Comparison of ENCODE assay signal across 28 cellular contexts in genomic region chr10:13036841-13037240, GRCh38.
"Had no signal": no experiment of that assay in that cellular context is flagged by ENCODE, and none has a peak within 500 bp of the region (broad histone marks: within the 10 kb centered on the region; RNA-seq: fewer than 3 reads in every experiment).

No MANE protein-coding gene starts in this region.

- DNase-seq: stimulated activated CD4-positive, alpha-beta T cell treated with anti-CD3 and anti-CD28 coated beads, Interleukin-2, amount 100 ng/mL, for 48 hours; stimulated activated CD4-positive, alpha-beta T cell treated with anti-CD3 and anti-CD28 coated beads, Interleukin-4, amount 100 ng/mL, for 1 hour; stimulated activated CD4-positive, alpha-beta T cell treated with anti-CD3 and anti-CD28 coated beads, Interleukin-4, amount 100 ng/mL, for 24 hours; stimulated activated CD4-positive, alpha-beta T cell treated with anti-CD3 and anti-CD28 coated beads, Interleukin-4, amount 100 ng/mL, for 4 hours; stimulated activated CD8-positive, alpha-beta memory T cell treated with anti-CD3 and anti-CD28 coated beads, Interleukin-4, amount 100 ng/mL, for 48 hours; stimulated activated naive B cell treated with anti-CD40 and anti-IgM and Interleukin-4, amounts not matched to agents 10 μg/mL and 1 μg/mL and 100 μg/mL, for 72 hours; stimulated activated naive CD4-positive, alpha-beta T cell; stimulated activated naive CD4-positive, alpha-beta T cell treated with Interleukin-2 at 50 U/mL for 16 hours; stimulated activated naive CD8-positive, alpha-beta T cell treated with anti-CD3 and anti-CD28 coated beads, Interleukin-15, amount 100 ng/mL, for 72 hours; stimulated activated naive CD8-positive, alpha-beta T cell treated with anti-CD3 and anti-CD28 coated beads, Interleukin-15, Interleukin-2, amounts not matched to agents 100 U/mL and 50 U/mL, for 24 hours; stomach; substantia nigra; testis; thyroid gland; tibial artery; transverse colon; trophoblast cell; upper lobe of left lung; upper lobe of right lung; uterus had no signal

- H3K27me3 Mint-ChIP-seq: stimulated activated naive CD8-positive, alpha-beta T cell treated with anti-CD3 and anti-CD28 coated beads, Interleukin-15, amount 100 ng/mL, for 72 hours; type B pancreatic cell had no signal

- H3K9me3 ChIP-seq: stomach, suprapubic skin, testis, thoracic aorta, thyroid gland, tibial artery, tibial nerve, transverse colon, upper lobe of left lung, upper lobe of right lung, uterus, vagina had no signal

- H3K4me1 Mint-ChIP-seq: stimulated activated effector memory CD8-positive, alpha-beta T cell treated with anti-CD3 and anti-CD28 coated beads, Interleukin-12 subunit alpha, Interleukin-12 subunit beta, amount 100 ng/mL, for 72 hours; stimulated activated memory B cell treated with anti-CD40 and anti-IgM and Interleukin-4, amounts not matched to agents 10 μg/mL and 1 μg/mL and 100 μg/mL, for 72 hours; stimulated activated naive B cell treated with anti-CD40 and anti-IgM and Interleukin-4, amounts not matched to agents 10 μg/mL and 1 μg/mL and 100 μg/mL, for 72 hours; stimulated activated naive CD8-positive, alpha-beta T cell treated with anti-CD3 and anti-CD28 coated beads, Interleukin-15, amount 100 ng/mL, for 72 hours had no signal

- ATAC-seq: stimulated activated effector memory CD8-positive, alpha-beta T cell treated with anti-CD3 and anti-CD28 coated beads, Interleukin-12 subunit alpha, Interleukin-12 subunit beta, amount 100 ng/mL, for 72 hours; stimulated activated memory B cell treated with anti-CD40 and anti-IgM and Interleukin-4, amounts not matched to agents 10 μg/mL and 1 μg/mL and 100 μg/mL, for 72 hours; stimulated activated naive B cell treated with anti-CD40 and anti-IgM and Interleukin-4, amounts not matched to agents 10 μg/mL and 1 μg/mL and 100 μg/mL, for 72 hours; stimulated activated naive CD8-positive, alpha-beta T cell treated with anti-CD3 and anti-CD28 coated beads, Interleukin-15, amount 100 ng/mL, for 72 hours; stimulated activated naive CD8-positive, alpha-beta T cell treated with anti-CD3 and anti-CD28 coated beads, Interleukin-15, Interleukin-2, amounts not matched to agents 100 U/mL and 50 U/mL, for 24 hours; upper lobe of right lung had no signal

- H3K4me3 Mint-ChIP-seq: stimulated activated effector memory CD8-positive, alpha-beta T cell treated with anti-CD3 and anti-CD28 coated beads, Interleukin-12 subunit alpha, Interleukin-12 subunit beta, amount 100 ng/mL, for 72 hours; stimulated activated memory B cell treated with anti-CD40 and anti-IgM and Interleukin-4, amounts not matched to agents 10 μg/mL and 1 μg/mL and 100 μg/mL, for 72 hours; stimulated activated naive B cell treated with anti-CD40 and anti-IgM and Interleukin-4, amounts not matched to agents 10 μg/mL and 1 μg/mL and 100 μg/mL, for 72 hours; stimulated activated naive CD8-positive, alpha-beta T cell treated with anti-CD3 and anti-CD28 coated beads, Interleukin-15, amount 100 ng/mL, for 72 hours; stimulated activated naive CD8-positive, alpha-beta T cell treated with anti-CD3 and anti-CD28 coated beads, Interleukin-15, Interleukin-2, amounts not matched to agents 100 ng/mL and 50 ng/mL, for 24 hours; type B pancreatic cell had no signal

- H3K27ac Mint-ChIP-seq: stimulated activated effector memory CD8-positive, alpha-beta T cell treated with anti-CD3 and anti-CD28 coated beads, Interleukin-12 subunit alpha, Interleukin-12 subunit beta, amount 100 ng/mL, for 72 hours; stimulated activated memory B cell treated with anti-CD40 and anti-IgM and Interleukin-4, amounts not matched to agents 10 μg/mL and 1 μg/mL and 100 μg/mL, for 72 hours; stimulated activated naive B cell treated with anti-CD40 and anti-IgM and Interleukin-4, amounts not matched to agents 10 μg/mL and 1 μg/mL and 100 μg/mL, for 72 hours; stimulated activated naive CD8-positive, alpha-beta T cell treated with anti-CD3 and anti-CD28 coated beads, Interleukin-15, amount 100 ng/mL, for 72 hours; stimulated activated naive CD8-positive, alpha-beta T cell treated with anti-CD3 and anti-CD28 coated beads, Interleukin-15, Interleukin-2, amounts not matched to agents 100 ng/mL and 50 ng/mL, for 24 hours; type B pancreatic cell had no signal

- H3K4me3 ChIP-seq: stomach, suprapubic skin, testis, thoracic aorta, thyroid gland, tibial artery, tibial nerve, transverse colon, upper lobe of left lung, upper lobe of right lung, uterus, vagina had no signal

- H3K36me3 ChIP-seq: stomach, suprapubic skin, thoracic aorta, thyroid gland, tibial artery, tibial nerve, transverse colon, upper lobe of left lung, upper lobe of right lung, uterus, vagina had no signal

- H3K9me3 Mint-ChIP-seq: stimulated activated effector memory CD8-positive, alpha-beta T cell treated with anti-CD3 and anti-CD28 coated beads, Interleukin-12 subunit alpha, Interleukin-12 subunit beta, amount 100 ng/mL, for 72 hours; stimulated activated memory B cell treated with anti-CD40 and anti-IgM and Interleukin-4, amounts not matched to agents 10 μg/mL and 1 μg/mL and 100 μg/mL, for 72 hours; stimulated activated naive CD8-positive, alpha-beta T cell treated with anti-CD3 and anti-CD28 coated beads, Interleukin-15, amount 100 ng/mL, for 72 hours; stimulated activated naive CD8-positive, alpha-beta T cell treated with anti-CD3 and anti-CD28 coated beads, Interleukin-15, Interleukin-2, amounts not matched to agents 100 ng/mL and 50 ng/mL, for 24 hours; type B pancreatic cell had no signal

- H3K27me3 ChIP-seq: suprapubic skin, testis, thyroid gland, tibial artery, tibial nerve, transverse colon, upper lobe of left lung, uterus, vagina had no signal

- H3K36me3 Mint-ChIP-seq: stimulated activated effector memory CD8-positive, alpha-beta T cell treated with anti-CD3 and anti-CD28 coated beads, Interleukin-12 subunit alpha, Interleukin-12 subunit beta, amount 100 ng/mL, for 72 hours; stimulated activated memory B cell treated with anti-CD40 and anti-IgM and Interleukin-4, amounts not matched to agents 10 μg/mL and 1 μg/mL and 100 μg/mL, for 72 hours; stimulated activated naive B cell treated with anti-CD40 and anti-IgM and Interleukin-4, amounts not matched to agents 10 μg/mL and 1 μg/mL and 100 μg/mL, for 72 hours; type B pancreatic cell had no signal
